In the genomic region with DNA sequence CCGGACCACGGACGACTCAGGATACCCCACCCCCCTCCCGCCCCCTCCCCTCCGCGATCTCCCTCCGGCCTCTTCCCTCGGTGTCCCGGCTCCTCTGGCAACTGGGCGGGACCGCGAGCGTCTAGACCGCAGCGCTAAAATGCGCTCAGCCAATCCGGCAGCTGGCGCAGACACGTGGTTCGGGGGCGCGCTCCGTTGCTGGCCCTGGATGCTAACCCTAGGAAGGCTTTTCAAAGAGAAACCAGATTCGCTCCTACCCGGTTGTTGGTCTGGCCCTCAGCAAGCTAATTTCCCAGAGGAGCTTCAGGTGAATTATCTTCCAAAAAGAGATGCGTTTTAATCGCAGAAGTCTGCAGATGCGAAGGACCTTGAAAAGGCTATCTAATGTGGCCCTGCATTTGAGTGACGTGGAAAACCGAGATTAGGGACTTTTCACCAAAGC, we compare ENCODE assay signal across 1 cellular context.
TF ChIP-seq lines count a peak whose summit lies in the region.

A gene with protein sequence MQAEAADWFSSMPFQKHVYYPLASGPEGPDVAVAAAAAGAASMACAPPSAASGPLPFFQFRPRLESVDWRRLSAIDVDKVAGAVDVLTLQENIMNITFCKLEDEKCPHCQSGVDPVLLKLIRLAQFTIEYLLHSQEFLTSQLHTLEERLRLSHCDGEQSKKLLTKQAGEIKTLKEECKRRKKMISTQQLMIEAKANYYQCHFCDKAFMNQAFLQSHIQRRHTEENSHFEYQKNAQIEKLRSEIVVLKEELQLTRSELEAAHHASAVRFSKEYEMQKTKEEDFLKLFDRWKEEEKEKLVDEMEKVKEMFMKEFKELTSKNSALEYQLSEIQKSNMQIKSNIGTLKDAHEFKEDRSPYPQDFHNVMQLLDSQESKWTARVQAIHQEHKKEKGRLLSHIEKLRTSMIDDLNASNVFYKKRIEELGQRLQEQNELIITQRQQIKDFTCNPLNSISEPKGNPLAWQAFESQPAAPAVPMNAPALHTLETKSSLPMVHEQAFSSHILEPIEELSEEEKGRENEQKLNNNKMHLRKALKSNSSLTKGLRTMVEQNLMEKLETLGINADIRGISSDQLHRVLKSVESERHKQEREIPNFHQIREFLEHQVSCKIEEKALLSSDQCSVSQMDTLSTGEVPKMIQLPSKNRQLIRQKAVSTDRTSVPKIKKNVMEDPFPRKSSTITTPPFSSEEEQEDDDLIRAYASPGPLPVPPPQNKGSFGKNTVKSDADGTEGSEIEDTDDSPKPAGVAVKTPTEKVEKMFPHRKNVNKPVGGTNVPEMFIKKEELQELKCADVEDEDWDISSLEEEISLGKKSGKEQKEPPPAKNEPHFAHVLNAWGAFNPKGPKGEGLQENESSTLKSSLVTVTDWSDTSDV (minus strand): TSS at position 96 of the 442 bp plus-strand sequence. CDS start 2,677 bp downstream, outside the sequence.

TF ChIP-seq in K562, 482 proteins besides CTCF, POLR2A, EP300 and RAD21 (continued from another document):
- TF ChIP-seq, protein P1, sequence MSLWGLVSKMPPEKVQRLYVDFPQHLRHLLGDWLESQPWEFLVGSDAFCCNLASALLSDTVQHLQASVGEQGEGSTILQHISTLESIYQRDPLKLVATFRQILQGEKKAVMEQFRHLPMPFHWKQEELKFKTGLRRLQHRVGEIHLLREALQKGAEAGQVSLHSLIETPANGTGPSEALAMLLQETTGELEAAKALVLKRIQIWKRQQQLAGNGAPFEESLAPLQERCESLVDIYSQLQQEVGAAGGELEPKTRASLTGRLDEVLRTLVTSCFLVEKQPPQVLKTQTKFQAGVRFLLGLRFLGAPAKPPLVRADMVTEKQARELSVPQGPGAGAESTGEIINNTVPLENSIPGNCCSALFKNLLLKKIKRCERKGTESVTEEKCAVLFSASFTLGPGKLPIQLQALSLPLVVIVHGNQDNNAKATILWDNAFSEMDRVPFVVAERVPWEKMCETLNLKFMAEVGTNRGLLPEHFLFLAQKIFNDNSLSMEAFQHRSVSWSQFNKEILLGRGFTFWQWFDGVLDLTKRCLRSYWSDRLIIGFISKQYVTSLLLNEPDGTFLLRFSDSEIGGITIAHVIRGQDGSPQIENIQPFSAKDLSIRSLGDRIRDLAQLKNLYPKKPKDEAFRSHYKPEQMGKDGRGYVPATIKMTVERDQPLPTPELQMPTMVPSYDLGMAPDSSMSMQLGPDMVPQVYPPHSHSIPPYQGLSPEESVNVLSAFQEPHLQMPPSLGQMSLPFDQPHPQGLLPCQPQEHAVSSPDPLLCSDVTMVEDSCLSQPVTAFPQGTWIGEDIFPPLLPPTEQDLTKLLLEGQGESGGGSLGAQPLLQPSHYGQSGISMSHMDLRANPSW (CRISPR knock-in tag; IDR thresholded peaks at IDR 0.05) = no peak
- TF ChIP-seq, protein P2, sequence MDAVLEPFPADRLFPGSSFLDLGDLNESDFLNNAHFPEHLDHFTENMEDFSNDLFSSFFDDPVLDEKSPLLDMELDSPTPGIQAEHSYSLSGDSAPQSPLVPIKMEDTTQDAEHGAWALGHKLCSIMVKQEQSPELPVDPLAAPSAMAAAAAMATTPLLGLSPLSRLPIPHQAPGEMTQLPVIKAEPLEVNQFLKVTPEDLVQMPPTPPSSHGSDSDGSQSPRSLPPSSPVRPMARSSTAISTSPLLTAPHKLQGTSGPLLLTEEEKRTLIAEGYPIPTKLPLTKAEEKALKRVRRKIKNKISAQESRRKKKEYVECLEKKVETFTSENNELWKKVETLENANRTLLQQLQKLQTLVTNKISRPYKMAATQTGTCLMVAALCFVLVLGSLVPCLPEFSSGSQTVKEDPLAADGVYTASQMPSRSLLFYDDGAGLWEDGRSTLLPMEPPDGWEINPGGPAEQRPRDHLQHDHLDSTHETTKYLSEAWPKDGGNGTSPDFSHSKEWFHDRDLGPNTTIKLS (IDR thresholded peaks at IDR 0.05; ENCODE audit: borderline replicate concordance, low read depth) = no peak
- TF ChIP-seq ZNF354B (CRISPR knock-in tag; IDR thresholded peaks at IDR 0.05) = no peak
